In the genomic region with DNA sequence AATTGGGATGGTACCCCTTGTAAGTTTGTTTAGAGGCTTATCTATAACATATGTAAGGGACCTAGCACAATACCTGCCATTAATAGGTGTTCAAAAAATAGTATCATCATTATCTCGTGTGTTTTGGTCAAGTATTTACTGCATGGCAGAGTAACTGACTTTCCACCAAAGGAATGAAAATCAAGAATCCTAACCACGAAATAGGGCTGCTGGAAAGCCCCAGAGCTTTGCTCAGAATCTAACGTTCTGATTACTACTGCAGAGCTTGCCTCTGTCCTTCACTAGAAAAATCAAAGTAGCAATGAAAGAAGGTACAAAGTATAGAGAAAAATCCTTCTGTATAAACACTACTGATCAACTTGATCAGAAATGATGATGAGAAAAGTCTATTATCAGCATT, we compare ENCODE assay signal across 27 cellular contexts. TPM values are rescaled to one million over a fixed set of nuclear protein-coding genes. Genes with fewer than 3 reads are reported as not detected.
"Had no signal": no experiment of that assay in that cellular context is flagged by ENCODE, and none has a peak within 500 bp of the region (broad histone marks: within the 10 kb centered on the region; RNA-seq: fewer than 3 reads in every experiment).

No MANE protein-coding gene starts in this region.

- H3K4me3 ChIP-seq: breast epithelium, SK-N-MC had no signal

- H3K4me1 ChIP-seq: breast epithelium had no signal

- H3K27me3 Mint-ChIP-seq: activated B cell treated with CpG ODN at 0.5 μM for 24 hours; activated CD4-positive, alpha-beta T cell treated with anti-CD3 and anti-CD28 coated beads, Interleukin-2, amount 10 ng/mL, durations not matched to agents 24 days and 14 days; activated naive CD8-positive, alpha-beta T cell; activated T-helper 17 cell treated with anti-CD3 and anti-CD28 coated beads, Interleukin-2, amount 50 U/mL, for 72 hours; T-cell had no signal

- H3K27ac Mint-ChIP-seq: activated CD4-positive, alpha-beta T cell treated with anti-CD3 and anti-CD28 coated beads, Interleukin-2, amount 10 ng/mL, durations not matched to agents 24 days and 14 days; activated naive CD4-positive, alpha-beta T cell treated with anti-CD3 and anti-CD28 coated beads for 36 hours; activated naive CD8-positive, alpha-beta T cell; activated T-helper 17 cell treated with anti-CD3 and anti-CD28 coated beads, Interleukin-2, amount 50 U/mL, for 72 hours; T-cell had no signal

- ATAC-seq: activated T-cell treated with anti-CD3 and anti-CD28 coated beads, Interleukin-2, amount 50 U/mL, for 4 hours; activated T-helper 17 cell treated with anti-CD3 and anti-CD28 coated beads, Interleukin-2, amount 50 U/mL, for 72 hours; T-cell had no signal

- H3K27ac ChIP-seq: breast epithelium, SK-N-MC had no signal

- H3K4me3 Mint-ChIP-seq: activated B cell treated with CpG ODN at 0.5 μM for 24 hours; activated CD4-positive, alpha-beta T cell treated with anti-CD3 and anti-CD28 coated beads, Interleukin-2, amount 10 ng/mL, durations not matched to agents 24 days and 14 days; activated naive CD4-positive, alpha-beta T cell treated with anti-CD3 and anti-CD28 coated beads for 36 hours; activated naive CD8-positive, alpha-beta T cell; activated T-cell treated with anti-CD3 and anti-CD28 coated beads, Interleukin-2, amount 50 U/mL, for 4 hours; activated T-helper 17 cell treated with anti-CD3 and anti-CD28 coated beads, Interleukin-2, amount 50 U/mL, for 72 hours; T-cell had no signal

- H3K27me3 ChIP-seq: breast epithelium had no signal

- DNase-seq: activated B cell treated with CpG ODN at 0.5 μM for 24 hours; activated CD4-positive, alpha-beta T cell treated with anti-CD3 and anti-CD28 coated beads for 1 hour; activated CD4-positive, alpha-beta T cell treated with anti-CD3 and anti-CD28 coated beads, Interleukin-2, amount 10 ng/mL, durations not matched to agents 24 days and 14 days; activated CD4-positive, alpha-beta T cell treated with anti-CD3 and anti-CD28 coated beads, Interleukin-2, amount 50 U/mL, for 48 hours; activated CD8-positive, alpha-beta memory T cell treated with anti-CD3 and anti-CD28 coated beads for 24 hours; activated gamma-delta T cell; activated naive CD4-positive, alpha-beta T cell treated with anti-CD3 and anti-CD28 coated beads for 36 hours; activated T-cell treated with anti-CD3 and anti-CD28 coated beads, Interleukin-2, amount 50 U/mL, for 4 hours; caudate nucleus; MV-4-11; NCI-H1092 treated with DMSO at 0.1 percent for 48 hours; NCI-H1436; NCI-H1694 treated with DMSO at 0.1 percent for 48 hours; NCI-H2029 treated with DMSO at 0.1 percent for 48 hours; NCI-H345; NCI-H510A; NCI-H526 treated with DMSO at 0.1 percent for 48 hours; NCI-H82; T-cell; T-helper 2 cell; T1000 had no signal

RNA-seq across cellular contexts. Expression of a gene that starts 40.2 kb away (rescaled TPM):
- total RNA-seq: activated CD4-positive, alpha-beta T cell treated with anti-CD3 and anti-CD28 coated beads, Interleukin-2, amount 10 ng/mL, durations not matched to agents 24 days and 14 days; activated T-cell treated with anti-CD3 and anti-CD28 coated beads, Interleukin-2, amount 50 U/mL, for 4 hours; breast epithelium; chondrocyte; RPMI7951; T-cell had no signal
